In genomic region chr4:26069218-26069617, GRCh38 we compare ENCODE assay signal across 9 cellular contexts.
DNase-seq lines count a peak whose midpoint lies in the region; ATAC-seq, FAIRE-seq and TF ChIP-seq lines count a peak whose summit lies in the region.
"Had no signal": no experiment of that assay in that cellular context is flagged by ENCODE, and none has a peak within 500 bp of the region (broad histone marks: within the 10 kb centered on the region; RNA-seq: fewer than 3 reads in every experiment).

No MANE protein-coding gene starts in this region.

- TF ChIP-seq CTCF in HFFc6 (IDR thresholded peaks at IDR 0.05) (peak; percentile 76), SK-N-SH (IDR thresholded peaks at IDR 0.05) (peak; percentile 48), kidney epithelial cell (IDR thresholded peaks at IDR 0.05; ENCODE audit: insufficient read depth, low read length, poor library complexity, severe bottlenecking) (peak; percentile 49)

- peak; percentile 62 for TF ChIP-seq RAD21 in SK-N-SH (IDR thresholded peaks at IDR 0.05; ENCODE audit: low read length)

- no peak overlapping the region for H3K4me3 Mint-ChIP-seq in HFFc6
- no peak overlapping the region for H3K4me3 Mint-ChIP-seq in immature natural killer cell
- H3K4me3 Mint-ChIP-seq in activated CD4-positive, alpha-beta memory T cell treated with anti-CD3 and anti-CD28 coated beads for 36 hours: no peak overlapping the region
- H3K4me3 Mint-ChIP-seq: activated naive CD8-positive, alpha-beta T cell had no signal

- peaks cover 15% of the 10 kb centered on the region for H3K27me3 Mint-ChIP-seq in HFFc6 (ENCODE audit: insufficient read depth)
- H3K27me3 Mint-ChIP-seq in immature natural killer cell (ENCODE audit: low read depth in 3 of 3): peaks cover 2 to 3% (median 2%) of the 10 kb centered on the region in 3 donors
- H3K27me3 Mint-ChIP-seq in activated CD4-positive, alpha-beta memory T cell treated with anti-CD3 and anti-CD28 coated beads for 36 hours: peaks cover 1% of the 10 kb centered on the region

- H3K9me3 Mint-ChIP-seq in HFFc6: no peaks in the 10 kb centered on the region
- peaks cover 0 to 3% (median 0%) of the 10 kb centered on the region in 6 donors for H3K9me3 Mint-ChIP-seq in immature natural killer cell
- no peaks in the 10 kb centered on the region for H3K9me3 Mint-ChIP-seq in activated CD4-positive, alpha-beta memory T cell treated with anti-CD3 and anti-CD28 coated beads for 36 hours

- no peaks in the 10 kb centered on the region for H3K79me2 ChIP-seq in SK-N-SH (ENCODE audit: insufficient read depth)

- no peak overlapping the region for H3K27ac ChIP-seq in SK-N-SH (ENCODE audit: low read depth in 2 of 2, low read length in 1 of 2)

- POLR2A ChIA-PET in SK-N-SH (lab: Yijun Ruan, JAX): no interaction called here
- POLR2A ChIA-PET in activated CD4-positive, alpha-beta memory T cell treated with anti-CD3 and anti-CD28 coated beads for 36 hours (lab: Charles Lee): interaction anchor here (0.6 kb wide), 1 partner anchor 258 kb away, joined by 5 read pairs; no protein-coding TSS in a partner anchor

- H3K36me3 Mint-ChIP-seq in HFFc6 (ENCODE audit: low read depth) (no peaks in the 10 kb centered on the region), immature natural killer cell (no peaks in the 10 kb centered on the region)
- no peaks in the 10 kb centered on the region for H3K36me3 Mint-ChIP-seq in activated CD4-positive, alpha-beta memory T cell treated with anti-CD3 and anti-CD28 coated beads for 36 hours
- H3K36me3 Mint-ChIP-seq: activated naive CD8-positive, alpha-beta T cell had no signal

- H3K36me3 ChIP-seq in SK-N-SH (replicated peaks in 1 of 2; ENCODE audit: control insufficient read depth in 1 of 2, insufficient read depth in 2 of 2, low read length in 1 of 2) (no peaks in the 10 kb centered on the region), kidney epithelial cell (ENCODE audit: control insufficient read depth, insufficient read depth, low read length) (no peaks in the 10 kb centered on the region)

- WGBS in SK-N-SH (ENCODE audit: low lambda C conversion rate): 40% methylated on average over 4 of the region's 4 CpGs

- no peak for TF ChIP-seq POLR2A in H54 (IDR thresholded peaks at IDR 0.05; ENCODE audit: low read depth, low read length)

- H3K4me1 ChIP-seq in SK-N-SH (ENCODE audit: control insufficient read depth in 1 of 2, insufficient read depth in 2 of 2, low read depth in 1 of 2, low read length in 1 of 2): peaks cover 0 to 6% of the 10 kb centered on the region in 2 experiments; a peak in 1 of 4 replicates

- intact Hi-C loops in activated CD4-positive, alpha-beta memory T cell treated with anti-CD3 and anti-CD28 coated beads for 36 hours (cut with micrococcal nuclease): no loop called here

- no peaks in the 10 kb centered on the region for H3F3A ChIP-seq in SK-N-SH (replicated peaks; ENCODE audit: insufficient read depth)

- ATAC-seq in HG02623 (IDR thresholded peaks at IDR 0.05; ENCODE audit: unreplicated experiment): no peak

- no peak overlapping the region for H3K9ac ChIP-seq in SK-N-SH

- H3K27me3 ChIP-seq in SK-N-SH (ENCODE audit: insufficient read depth) (peaks cover 6% of the 10 kb centered on the region; the same call in 1 of the 2 replicates), kidney epithelial cell (ENCODE audit: control insufficient read depth, insufficient read depth, low read length) (no peaks in the 10 kb centered on the region)

- no peak overlapping the region for H2AFZ ChIP-seq in SK-N-SH (ENCODE audit: low read depth)

- H3K9me2 ChIP-seq in SK-N-SH: no peaks in the 10 kb centered on the region

- H3K27ac Mint-ChIP-seq in HFFc6 (no peak overlapping the region), immature natural killer cell (no peak overlapping the region)
- H3K27ac Mint-ChIP-seq in activated CD4-positive, alpha-beta memory T cell treated with anti-CD3 and anti-CD28 coated beads for 36 hours: no peak overlapping the region
- H3K27ac Mint-ChIP-seq: activated naive CD8-positive, alpha-beta T cell had no signal

- H3K4me3 ChIP-seq in SK-N-SH (ENCODE audit: low read depth in 2 of 2, low read length in 1 of 2): no peak overlapping the region; a peak in 1 of 4 replicates
- H3K4me3 ChIP-seq in kidney epithelial cell (ENCODE audit: low read depth, low read length): no peak overlapping the region

- CTCF ChIA-PET in SK-N-SH (lab: Yijun Ruan, JAX): interaction anchor here (0.7 to 2.3 kb wide), 13 partner anchors 10 to 350 kb away, joined by 3 to 21 read pairs (median 4); no protein-coding TSS in a partner anchor
- CTCF ChIA-PET in activated CD4-positive, alpha-beta memory T cell treated with anti-CD3 and anti-CD28 coated beads for 36 hours (lab: Charles Lee): interaction anchor here (0.8 to 2.1 kb wide), 16 partner anchors 10 to 342 kb away, joined by 3 to 10 read pairs (median 4); no protein-coding TSS in a partner anchor

- no peak for FAIRE-seq in H54 (lab: Jason Lieb, UNC)

- no peak overlapping the region for H3K4me2 ChIP-seq in SK-N-SH

- DNase-seq in Daoy (ENCODE audit: low read depth): peak; percentile 54
- peak; percentile 11 for DNase-seq in HFFc6
- peak; percentile 62 for DNase-seq in SK-N-SH
- DNase-seq in kidney epithelial cell (ENCODE audit: low read depth): no peak
- DNase-seq in immature natural killer cell: no peak
- no peak for DNase-seq in H54 (ENCODE audit: insufficient read length, low spot score)
- DNase-seq in activated CD4-positive, alpha-beta memory T cell treated with anti-CD3 and anti-CD28 coated beads for 36 hours: no peak

- H4K20me1 ChIP-seq in SK-N-SH (ENCODE audit: insufficient read depth): no peaks in the 10 kb centered on the region

- H3K9me3 ChIP-seq in SK-N-SH: no peaks in the 10 kb centered on the region

- TF ChIP-seq EP300 in SK-N-SH (IDR thresholded peaks at IDR 0.05; ENCODE audit: borderline replicate concordance in 1 of 2, low read depth in 1 of 2, low read length in 1 of 2): no peak

- peaks cover 10% of the 10 kb centered on the region; the same call in 1 of the 2 replicates for H3K4me1 Mint-ChIP-seq in HFFc6 (ENCODE audit: low read depth)
- H3K4me1 Mint-ChIP-seq in immature natural killer cell: peaks cover 0 to 3% of the 10 kb centered on the region in 2 donors
- H3K4me1 Mint-ChIP-seq in activated CD4-positive, alpha-beta memory T cell treated with anti-CD3 and anti-CD28 coated beads for 36 hours (ENCODE audit: low read depth): peaks cover 28% of the 10 kb centered on the region

TF ChIP-seq in SK-N-SH, 30 proteins besides CTCF, POLR2A, EP300 and RAD21:
- TF ChIP-seq SMC3 (IDR thresholded peaks at IDR 0.05; ENCODE audit: low read depth, low read length): peak; percentile 37
- TF ChIP-seq FOXJ3 (CRISPR knock-in tag; IDR thresholded peaks at IDR 0.05): no peak

Comparison
In these comparisons a context has a peak if more than half of its experiments do, and no peak if none do; other contexts are left out.
1. DNase-seq: peak in Daoy (single experiment), HFFc6 (single experiment) and SK-N-SH (single experiment); none in kidney epithelial cell (single experiment), immature natural killer cell (0 of 3), H54 (single experiment) and activated CD4-positive, alpha-beta memory T cell treated with anti-CD3 and anti-CD28 coated beads for 36 hours (single experiment).
2. Peak in every context shown above with its lines, with median percentiles within 50 percentile points of each other: CTCF ChIP-seq.